13 cellular contexts compared by ENCODE assay signal in the genomic region with DNA sequence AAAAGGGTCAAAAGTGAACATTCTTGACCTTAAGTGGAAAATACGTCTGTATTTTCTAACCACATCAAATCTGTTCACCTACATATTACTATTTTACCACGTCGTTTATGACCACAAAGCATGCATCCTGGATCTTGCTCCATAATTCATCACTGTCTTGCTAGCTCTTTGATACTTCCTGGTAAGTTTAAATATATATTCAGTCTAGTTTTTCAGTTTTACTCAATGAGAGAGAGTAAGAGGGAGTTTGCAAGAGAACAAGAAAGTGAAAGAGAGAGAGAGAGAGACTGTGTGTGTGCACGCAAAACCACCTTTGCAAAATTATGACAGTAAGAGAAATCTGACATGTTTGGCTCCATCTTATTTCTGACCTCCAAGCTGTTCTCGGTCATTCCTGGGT.
DNase-seq lines count a peak whose midpoint lies in the region; ATAC-seq lines count a peak whose summit lies in the region.
"Had no signal": no experiment of that assay in that cellular context is flagged by ENCODE, and none has a peak within 500 bp of the region (broad histone marks: within the 10 kb centered on the region; RNA-seq: fewer than 3 reads in every experiment).

No MANE protein-coding gene starts in this region.

- DNase-seq in left kidney (ENCODE audit: low read depth, low spot score) (peak; percentile 7), NCI-H345 treated with DMSO at 0.1 percent for 48 hours (lab: John Stamatoyannopoulos, UW; ENCODE audit: unreplicated experiment) (no peak), GF-D8 (lab: John Stamatoyannopoulos, UW) (no peak), GOT3 (lab: John Stamatoyannopoulos, UW) (no peak), cortex of kidney (lab: John Stamatoyannopoulos, UW) (no peak)
- DNase-seq: activated gamma-delta T cell treated with Interleukin-2 at 50 U/mL for 16 hours, IMR-90, kidney, NCI-H526, right lobe of liver had no signal

- peak; percentile 98 for ATAC-seq in GM18870 (IDR thresholded peaks at IDR 0.05; ENCODE audit: unreplicated experiment)
- ATAC-seq in GM21619 (IDR thresholded peaks at IDR 0.05; ENCODE audit: unreplicated experiment) = peak; percentile 91
- ATAC-seq in HG03280 (IDR thresholded peaks at IDR 0.05; ENCODE audit: unreplicated experiment) = peak; percentile 88
- ATAC-seq: right lobe of liver had no signal
